ENCODE assay signal across 8 cellular contexts in genomic region chr5:58459860-58460726, GRCh38. TPM values are rescaled to one million over a fixed set of nuclear protein-coding genes. Genes with fewer than 3 reads are reported as not detected.
DNase-seq lines count a peak whose midpoint lies in the region; ATAC-seq and TF ChIP-seq lines count a peak whose summit lies in the region.

TSS of gene PLK2 (minus strand) at chr5:58460086. CDS start at chr5:58459959, 127 bp downstream.

- CTCF ChIA-PET in AG04449 (lab: Yijun Ruan, JAX) = interaction anchor here (0.9 to 10.2 kb wide), 50 partner anchors 8 to 1559 kb away, joined by 3 to 283 read pairs (median 6); partner anchors contain the start of gene ACTBL2
- CTCF ChIA-PET in activated CD8-positive, alpha-beta T cell treated with anti-CD3 and anti-CD28 coated beads, Interleukin-2, amount 10 ng/mL, durations not matched to agents 7 days and 5 days (lab: Charles Lee) = interaction anchor here (0.6 to 9.6 kb wide), 17 partner anchors 12 to 1161 kb away, joined by 3 to 121 read pairs (median 6); no protein-coding TSS in a partner anchor

- H3K36me3 Mint-ChIP-seq in activated CD8-positive, alpha-beta T cell treated with anti-CD3 and anti-CD28 coated beads, Interleukin-2, amount 10 ng/mL, durations not matched to agents 7 days and 5 days (ENCODE audit: low read depth) = no peaks in the 10 kb centered on the region

- H3K27ac Mint-ChIP-seq in activated CD8-positive, alpha-beta T cell treated with anti-CD3 and anti-CD28 coated beads, Interleukin-2, amount 10 ng/mL, durations not matched to agents 7 days and 5 days = peak within 1 kb of the TSS; percentile 30

- POLR2A ChIA-PET in AG04449 (lab: Yijun Ruan, JAX) = interaction anchor here (0.6 to 3.1 kb wide), 35 partner anchors 10 to 1162 kb away, joined by 3 to 25 read pairs (median 4); no protein-coding TSS in a partner anchor
- POLR2A ChIA-PET in activated CD8-positive, alpha-beta T cell treated with anti-CD3 and anti-CD28 coated beads, Interleukin-2, amount 10 ng/mL, durations not matched to agents 7 days and 5 days (lab: Charles Lee) = interaction anchor here (0.9 kb wide), 1 partner anchor 1152 kb away, joined by 3 read pairs; no protein-coding TSS in a partner anchor

- H3K9me3 Mint-ChIP-seq in activated CD8-positive, alpha-beta T cell treated with anti-CD3 and anti-CD28 coated beads, Interleukin-2, amount 10 ng/mL, durations not matched to agents 7 days and 5 days (ENCODE audit: insufficient read depth) = no peaks in the 10 kb centered on the region

- DNase-seq in AG04449 (ENCODE audit: low read depth, low spot score) (peak; percentile 67), NCI-H524 treated with DMSO at 0.1 percent for 48 hours (lab: John Stamatoyannopoulos, UW) (peak; percentile 7), lung microvascular endothelial cell (ENCODE audit: low read depth in 2 of 2) (peak; percentile 97 to 98)
- DNase-seq in activated CD8-positive, alpha-beta T cell treated with anti-CD3 and anti-CD28 coated beads, Interleukin-2, amount 10 ng/mL, durations not matched to agents 7 days and 5 days = peak; percentile 87
- DNase-seq in effector CD4-positive, alpha-beta T cell = peak; percentile 86
- peak; percentile 91 to 93 (median 92) for DNase-seq in stimulated activated CD4-positive, alpha-beta T cell treated with anti-CD3 and anti-CD28 coated beads, TNF-alpha, amount 100 ng/mL, for 4 hours (ENCODE audit: low read depth in 3 of 3)

- H3K4me3 ChIP-seq in AG04449 (ENCODE audit: low read depth, low read length) = peak within 1 kb of the TSS; percentile 88

- ATAC-seq in GM18520 (IDR thresholded peaks at IDR 0.05; ENCODE audit: unreplicated experiment) (peak; percentile 54), HG03045 (IDR thresholded peaks at IDR 0.05; ENCODE audit: unreplicated experiment) (peak; percentile 83)
- ATAC-seq in activated CD8-positive, alpha-beta T cell treated with anti-CD3 and anti-CD28 coated beads, Interleukin-2, amount 10 ng/mL, durations not matched to agents 7 days and 5 days = peak; percentile 86

- H3K4me3 Mint-ChIP-seq in activated CD8-positive, alpha-beta T cell treated with anti-CD3 and anti-CD28 coated beads, Interleukin-2, amount 10 ng/mL, durations not matched to agents 7 days and 5 days = peak within 1 kb of the TSS; percentile 74

- peak; percentile 69 for TF ChIP-seq CTCF in AG04449 (IDR thresholded peaks at IDR 0.05; ENCODE audit: insufficient read depth, low read length, missing control alignments)

- H3K4me1 Mint-ChIP-seq in activated CD8-positive, alpha-beta T cell treated with anti-CD3 and anti-CD28 coated beads, Interleukin-2, amount 10 ng/mL, durations not matched to agents 7 days and 5 days (ENCODE audit: low read depth) = peaks cover 24% of the 10 kb centered on the region

- H3K27me3 Mint-ChIP-seq in activated CD8-positive, alpha-beta T cell treated with anti-CD3 and anti-CD28 coated beads, Interleukin-2, amount 10 ng/mL, durations not matched to agents 7 days and 5 days (ENCODE audit: low read depth) = peaks cover 31% of the 10 kb centered on the region

RNA-seq across cellular contexts. Expression of gene PLK2, which starts in this region (rescaled TPM):
- total RNA-seq in activated CD8-positive, alpha-beta T cell treated with anti-CD3 and anti-CD28 coated beads, Interleukin-2, amount 10 ng/mL, durations not matched to agents 7 days and 5 days = 1 to 10 TPM; 2.2 to 3.3 TPM
- total RNA-seq in lung microvascular endothelial cell = 546 and 594 TPM in 2 replicates

Comparison
In these comparisons a context has a peak if more than half of its experiments do, and no peak if none do; other contexts are left out.
1. Peak in every context shown above with its lines: DNase-seq, ATAC-seq and H3K4me3 ChIP-seq.
2. RNA of gene PLK2 (total RNA-seq): 546 to 594 TPM in lung microvascular endothelial cell; 2.2 to 3.3 TPM in activated CD8-positive, alpha-beta T cell treated with anti-CD3 and anti-CD28 coated beads, Interleukin-2, amount 10 ng/mL, durations not matched to agents 7 days and 5 days; every median in the first group is over 100 times any median in the second.
3. DNase-seq: peak in every context shown above with its lines; median percentile 98 in lung microvascular endothelial cell; 92 in stimulated activated CD4-positive, alpha-beta T cell treated with anti-CD3 and anti-CD28 coated beads, TNF-alpha, amount 100 ng/mL, for 4 hours; 87 in activated CD8-positive, alpha-beta T cell treated with anti-CD3 and anti-CD28 coated beads, Interleukin-2, amount 10 ng/mL, durations not matched to agents 7 days and 5 days; 86 in effector CD4-positive, alpha-beta T cell; 67 in AG04449; 7 in NCI-H524 treated with DMSO at 0.1 percent for 48 hours.